In the genomic region with DNA sequence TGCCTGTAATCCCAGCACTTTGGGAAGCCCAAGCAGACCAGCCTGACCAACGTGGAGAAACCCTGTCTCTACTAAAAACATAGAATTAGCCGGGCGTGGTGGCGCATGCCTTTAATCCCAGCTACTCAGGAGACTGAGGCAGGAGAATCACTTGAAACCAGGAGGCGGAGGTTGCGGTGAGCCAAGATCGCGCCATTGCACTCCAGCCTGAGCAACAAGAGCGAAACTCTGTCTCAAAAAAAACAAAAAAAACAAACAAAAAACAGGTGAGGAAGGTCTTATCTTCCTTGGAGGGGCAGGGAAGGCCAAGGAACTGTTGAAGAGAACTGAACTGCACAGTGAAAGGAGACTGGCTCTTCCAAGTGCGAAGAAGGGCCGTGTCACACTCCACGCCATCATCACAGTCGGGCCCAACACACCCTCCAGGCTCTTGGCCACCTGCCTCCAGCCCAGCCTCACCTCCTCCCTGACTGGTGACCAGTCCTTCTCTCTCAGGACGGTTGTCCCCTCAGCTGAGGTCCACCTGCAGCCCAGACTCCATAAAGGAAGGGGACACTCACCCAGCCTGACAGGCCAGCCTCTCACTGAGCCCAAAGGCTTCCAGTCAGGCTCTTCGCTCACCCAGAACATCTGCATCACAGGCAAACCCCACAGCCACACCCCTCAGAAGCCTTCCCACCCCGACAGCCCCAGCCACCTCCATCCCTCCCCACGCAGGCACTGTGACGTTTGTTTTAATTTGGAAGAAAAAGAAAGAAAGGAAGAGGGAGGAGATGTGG, we compare ENCODE assay signal across 1 cellular context.
TF ChIP-seq lines count a peak whose summit lies in the region.

No MANE protein-coding gene starts in this region.

TF ChIP-seq in K562, 482 proteins besides CTCF, POLR2A, EP300 and RAD21 (continued from another document):
- no peak for TF ChIP-seq HNRNPK (IDR thresholded peaks at IDR 0.05; ENCODE audit: low read depth, low read length, poor library complexity, severe bottlenecking)
TF ChIP-seq in K562: peak in this region for 0.
